In the genomic region with DNA sequence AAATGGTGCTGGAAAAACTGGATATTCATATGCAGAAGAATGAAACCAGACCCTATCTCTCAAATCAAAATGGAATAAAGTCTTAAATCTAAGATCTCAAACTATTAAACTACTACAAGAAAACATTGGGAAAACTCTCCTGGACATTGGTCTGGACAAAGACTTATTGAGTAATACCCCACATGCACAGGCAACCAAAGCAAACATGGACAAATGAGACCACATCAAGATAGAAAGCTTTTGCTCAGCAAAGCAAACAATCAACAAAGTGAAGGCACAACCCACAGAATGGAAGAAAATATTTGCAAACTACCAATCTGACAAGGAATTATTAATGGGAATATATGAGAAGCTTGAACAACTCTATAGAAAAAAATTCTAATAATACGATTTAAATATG, we compare ENCODE assay signal across 2 cellular contexts.
TF ChIP-seq lines count a peak whose summit lies in the region.

No MANE protein-coding gene starts in this region.

TF ChIP-seq in HepG2, 621 proteins besides CTCF, POLR2A, EP300 and RAD21 (continued from another document and continues in another):
- TF ChIP-seq, protein P1, sequence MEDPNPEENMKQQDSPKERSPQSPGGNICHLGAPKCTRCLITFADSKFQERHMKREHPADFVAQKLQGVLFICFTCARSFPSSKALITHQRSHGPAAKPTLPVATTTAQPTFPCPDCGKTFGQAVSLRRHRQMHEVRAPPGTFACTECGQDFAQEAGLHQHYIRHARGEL (CRISPR knock-in tag; IDR thresholded peaks at IDR 0.05): no peak
- TF ChIP-seq, protein P2, sequence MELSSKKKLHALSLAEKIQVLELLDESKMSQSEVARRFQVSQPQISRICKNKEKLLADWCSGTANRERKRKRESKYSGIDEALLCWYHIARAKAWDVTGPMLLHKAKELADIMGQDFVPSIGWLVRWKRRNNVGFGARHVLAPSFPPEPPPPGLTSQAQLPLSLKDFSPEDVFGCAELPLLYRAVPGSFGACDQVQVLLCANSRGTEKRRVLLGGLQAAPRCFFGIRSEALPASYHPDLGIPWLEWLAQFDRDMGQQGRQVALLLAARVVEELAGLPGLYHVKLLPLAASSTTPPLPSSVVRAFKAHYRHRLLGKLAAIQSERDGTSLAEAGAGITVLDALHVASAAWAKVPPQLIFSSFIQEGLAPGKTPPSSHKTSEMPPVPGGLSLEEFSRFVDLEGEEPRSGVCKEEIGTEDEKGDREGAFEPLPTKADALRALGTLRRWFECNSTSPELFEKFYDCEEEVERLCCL (CRISPR knock-in tag; IDR thresholded peaks at IDR 0.05; ENCODE audit: borderline replicate concordance): no peak
- TF ChIP-seq FOXA3 (CRISPR knock-in tag; IDR thresholded peaks at IDR 0.05): peak; percentile 74
- TF ChIP-seq SMARCC2 (IDR thresholded peaks at IDR 0.05): no peak
- TF ChIP-seq ZNF326 (CRISPR knock-in tag; IDR thresholded peaks at IDR 0.05; ENCODE audit: borderline replicate concordance): no peak
- no peak for TF ChIP-seq ZNF883 (CRISPR knock-in tag; IDR thresholded peaks at IDR 0.05; ENCODE audit: not compliant biosample characterization)
- 0 out of 2 replicates have a peak, but pooled peaks have one; percentile 28 for TF ChIP-seq NFIC (IDR thresholded peaks at IDR 0.05; ENCODE audit: low read length)
- no peak for TF ChIP-seq REL (CRISPR knock-in tag; conservative IDR thresholded peaks at IDR 0.05)
- TF ChIP-seq TRIM24 (CRISPR knock-in tag; IDR thresholded peaks at IDR 0.05): no peak
- TF ChIP-seq BCL6 (CRISPR knock-in tag; IDR thresholded peaks at IDR 0.05): no peak
- TF ChIP-seq NFE2L2 (IDR thresholded peaks at IDR 0.05; ENCODE audit: low read length): no peak
- no peak for TF ChIP-seq KDM4B (CRISPR knock-in tag; IDR thresholded peaks at IDR 0.05)
- no peak for TF ChIP-seq ZNF451 (CRISPR knock-in tag; IDR thresholded peaks at IDR 0.05)
- peak; percentile 70 for TF ChIP-seq HNF4A (CRISPR knock-in tag; IDR thresholded peaks at IDR 0.05)
- no peak for TF ChIP-seq ZNF33A (CRISPR knock-in tag; IDR thresholded peaks at IDR 0.05; ENCODE audit: borderline replicate concordance)
- TF ChIP-seq, protein P3, sequence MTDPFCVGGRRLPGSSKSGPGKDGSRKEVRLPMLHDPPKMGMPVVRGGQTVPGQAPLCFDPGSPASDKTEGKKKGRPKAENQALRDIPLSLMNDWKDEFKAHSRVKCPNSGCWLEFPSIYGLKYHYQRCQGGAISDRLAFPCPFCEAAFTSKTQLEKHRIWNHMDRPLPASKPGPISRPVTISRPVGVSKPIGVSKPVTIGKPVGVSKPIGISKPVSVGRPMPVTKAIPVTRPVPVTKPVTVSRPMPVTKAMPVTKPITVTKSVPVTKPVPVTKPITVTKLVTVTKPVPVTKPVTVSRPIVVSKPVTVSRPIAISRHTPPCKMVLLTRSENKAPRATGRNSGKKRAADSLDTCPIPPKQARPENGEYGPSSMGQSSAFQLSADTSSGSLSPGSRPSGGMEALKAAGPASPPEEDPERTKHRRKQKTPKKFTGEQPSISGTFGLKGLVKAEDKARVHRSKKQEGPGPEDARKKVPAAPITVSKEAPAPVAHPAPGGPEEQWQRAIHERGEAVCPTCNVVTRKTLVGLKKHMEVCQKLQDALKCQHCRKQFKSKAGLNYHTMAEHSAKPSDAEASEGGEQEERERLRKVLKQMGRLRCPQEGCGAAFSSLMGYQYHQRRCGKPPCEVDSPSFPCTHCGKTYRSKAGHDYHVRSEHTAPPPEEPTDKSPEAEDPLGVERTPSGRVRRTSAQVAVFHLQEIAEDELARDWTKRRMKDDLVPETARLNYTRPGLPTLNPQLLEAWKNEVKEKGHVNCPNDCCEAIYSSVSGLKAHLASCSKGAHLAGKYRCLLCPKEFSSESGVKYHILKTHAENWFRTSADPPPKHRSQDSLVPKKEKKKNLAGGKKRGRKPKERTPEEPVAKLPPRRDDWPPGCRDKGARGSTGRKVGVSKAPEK (CRISPR knock-in tag; IDR thresholded peaks at IDR 0.05; ENCODE audit: borderline replicate concordance): no peak
- TF ChIP-seq SMARCE1 (IDR thresholded peaks at IDR 0.05; ENCODE audit: borderline replicate concordance): no peak
- TF ChIP-seq PCBP2 (optimal IDR thresholded peaks at IDR 0.05; ENCODE audit: low read depth, low read length, poor library complexity, severe bottlenecking): no peak
- no peak for TF ChIP-seq SMYD3 (CRISPR knock-in tag; IDR thresholded peaks at IDR 0.05)
- TF ChIP-seq SALL2 (CRISPR knock-in tag; IDR thresholded peaks at IDR 0.05): no peak
- TF ChIP-seq MYNN (CRISPR knock-in tag; IDR thresholded peaks at IDR 0.05; ENCODE audit: low read depth): no peak

TF ChIP-seq in WTC11, 78 proteins besides CTCF, POLR2A, EP300 and RAD21 (continued from another document):
- TF ChIP-seq, protein P4, sequence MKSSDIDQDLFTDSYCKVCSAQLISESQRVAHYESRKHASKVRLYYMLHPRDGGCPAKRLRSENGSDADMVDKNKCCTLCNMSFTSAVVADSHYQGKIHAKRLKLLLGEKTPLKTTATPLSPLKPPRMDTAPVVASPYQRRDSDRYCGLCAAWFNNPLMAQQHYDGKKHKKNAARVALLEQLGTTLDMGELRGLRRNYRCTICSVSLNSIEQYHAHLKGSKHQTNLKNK (CRISPR knock-in tag; IDR thresholded peaks at IDR 0.05): no peak
- TF ChIP-seq ZBTB21 (CRISPR knock-in tag; IDR thresholded peaks at IDR 0.05; ENCODE audit: borderline replicate concordance) (no peak), TCF7 (CRISPR knock-in tag; IDR thresholded peaks at IDR 0.05; ENCODE audit: low read depth) (no peak)
